In genomic region chr15:64673866-64674265, GRCh38 we compare ENCODE assay signal across 1 cellular context.
TF ChIP-seq lines count a peak whose summit lies in the region.

No MANE protein-coding gene starts in this region.

TF ChIP-seq in WTC11, 78 proteins besides CTCF, POLR2A, EP300 and RAD21 (continued from another document):
- TF ChIP-seq AFF4 (CRISPR knock-in tag; IDR thresholded peaks at IDR 0.05; ENCODE audit: borderline replicate concordance) (no peak), NR1H2 (CRISPR knock-in tag; IDR thresholded peaks at IDR 0.05) (no peak), SMAD3 (CRISPR knock-in tag; IDR thresholded peaks at IDR 0.05; ENCODE audit: borderline replicate concordance) (no peak), GTF2I (CRISPR knock-in tag; conservative IDR thresholded peaks at IDR 0.05) (no peak), ZNF423 (CRISPR knock-in tag; IDR thresholded peaks at IDR 0.05) (no peak), ELF4 (CRISPR knock-in tag; IDR thresholded peaks at IDR 0.05; ENCODE audit: low read depth) (no peak)
